ENCODE assay signal across 27 cellular contexts in the genomic region with DNA sequence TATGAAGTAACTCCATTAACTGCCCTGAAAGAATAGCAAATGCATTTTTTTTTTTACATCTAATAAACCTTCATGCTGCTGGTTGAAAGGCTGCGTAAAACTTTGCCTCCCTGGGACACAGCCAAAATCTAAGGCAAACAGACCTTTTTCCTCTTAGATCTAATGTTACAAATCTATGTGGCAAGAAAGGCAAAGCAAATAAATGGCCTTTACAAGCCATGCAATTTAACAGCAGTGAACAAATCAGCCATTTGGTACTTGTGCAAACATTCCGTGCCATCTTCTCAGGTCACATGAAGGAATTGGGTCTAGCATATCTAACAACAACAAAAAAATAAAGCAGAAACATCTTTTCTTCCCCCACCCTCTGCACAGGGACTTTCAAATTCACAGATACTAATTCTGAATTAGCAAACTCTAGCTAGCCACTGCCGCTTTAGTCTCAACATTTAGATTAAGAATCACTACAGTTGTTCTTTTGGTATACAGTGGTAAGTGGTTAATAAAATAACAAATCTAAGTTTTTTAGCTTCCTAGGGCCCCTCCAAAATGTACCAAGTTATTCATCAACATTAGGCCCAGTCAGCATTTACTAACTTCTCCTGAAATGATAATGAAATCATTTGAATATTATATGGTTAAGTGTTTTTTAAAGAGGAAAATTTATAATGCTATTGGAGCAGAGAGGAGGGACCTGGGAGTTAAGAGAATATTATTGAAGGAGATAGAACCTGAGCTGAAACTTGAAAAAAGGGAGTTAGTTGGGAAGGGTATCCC.
DNase-seq lines count a peak whose midpoint lies in the region; TF ChIP-seq lines count a peak whose summit lies in the region.
"Had no signal": no experiment of that assay in that cellular context is flagged by ENCODE, and none has a peak within 500 bp of the region (broad histone marks: within the 10 kb centered on the region; RNA-seq: fewer than 3 reads in every experiment).

No MANE protein-coding gene starts in this region.

- H3K4me3 Mint-ChIP-seq in nephron progenitor cell = no peak overlapping the region
- H3K4me3 Mint-ChIP-seq: activated CD8-positive, alpha-beta T cell treated with anti-CD3 and anti-CD28 coated beads for 36 hours; activated naive CD4-positive, alpha-beta T cell treated with anti-CD3 and anti-CD28 coated beads, Interleukin-2, amount 50 U/mL, for 24 hours; activated T-helper 17 cell treated with anti-CD3 and anti-CD28 coated beads, Interleukin-2, amount 50 U/mL, for 72 hours; CD4-positive, CD25-positive, alpha-beta regulatory T cell; dendritic cell treated with granulocyte-macrophage colony-stimulating factor and Interleukin-4, amounts not matched to agents 40 ng/mL and 50 ng/mL, for 4 days; endodermal cell had no signal

- H3K27me3 Mint-ChIP-seq in nephron progenitor cell (ENCODE audit: low read depth, poor library complexity) = no peaks in the 10 kb centered on the region
- H3K27me3 Mint-ChIP-seq: activated CD8-positive, alpha-beta T cell treated with anti-CD3 and anti-CD28 coated beads for 36 hours; activated T-helper 17 cell treated with anti-CD3 and anti-CD28 coated beads, Interleukin-2, amount 50 U/mL, for 72 hours; CD4-positive, CD25-positive, alpha-beta regulatory T cell; dendritic cell treated with granulocyte-macrophage colony-stimulating factor and Interleukin-4, amounts not matched to agents 40 ng/mL and 50 ng/mL, for 4 days had no signal

- H3K36me3 Mint-ChIP-seq in nephron progenitor cell (ENCODE audit: low read depth) = peaks cover 19% of the 10 kb centered on the region
- H3K36me3 Mint-ChIP-seq: activated naive CD4-positive, alpha-beta T cell treated with anti-CD3 and anti-CD28 coated beads, Interleukin-2, amount 50 U/mL, for 24 hours; CD4-positive, CD25-positive, alpha-beta regulatory T cell had no signal

- H3K27ac Mint-ChIP-seq in nephron progenitor cell = peak overlapping the region; percentile 37
- H3K27ac Mint-ChIP-seq: activated CD8-positive, alpha-beta T cell treated with anti-CD3 and anti-CD28 coated beads for 36 hours; activated naive CD4-positive, alpha-beta T cell treated with anti-CD3 and anti-CD28 coated beads, Interleukin-2, amount 50 U/mL, for 24 hours; activated T-helper 17 cell treated with anti-CD3 and anti-CD28 coated beads, Interleukin-2, amount 50 U/mL, for 72 hours; CD4-positive, CD25-positive, alpha-beta regulatory T cell; dendritic cell treated with granulocyte-macrophage colony-stimulating factor and Interleukin-4, amounts not matched to agents 40 ng/mL and 50 ng/mL, for 4 days; endodermal cell had no signal

- peak; percentile 26 for DNase-seq in NCI-H1105 treated with DMSO at 0.1 percent for 48 hours (lab: John Stamatoyannopoulos, UW)
- no peak for DNase-seq in NCI-H1105 (lab: John Stamatoyannopoulos, UW)
- DNase-seq in NCI-H2029 treated with DMSO at 0.1 percent for 48 hours (lab: John Stamatoyannopoulos, UW) = peak; percentile 18
- peak; percentile 4 for DNase-seq in SHP77 treated with DMSO at 0.1 percent for 48 hours (lab: John Stamatoyannopoulos, UW)
- DNase-seq in nephron progenitor cell = no peak
- no peak for DNase-seq in stimulated activated CD4-positive, alpha-beta T cell treated with anti-CD3 and anti-CD28 coated beads, Interleukin-4, amount 100 ng/mL, for 24 hours
- DNase-seq in activated CD4-positive, alpha-beta T cell treated with anti-CD3 and anti-CD28 coated beads for 4 hours = no peak
- no peak for DNase-seq in iPS-NIHi11 (ENCODE audit: low spot score)
- DNase-seq: 8988T; activated CD4-positive, alpha-beta T cell treated with anti-CD3 and anti-CD28 coated beads for 1 hour; activated CD8-positive, alpha-beta T cell treated with anti-CD3 and anti-CD28 coated beads for 36 hours; anterior cingulate cortex; CD4-positive, CD25-positive, alpha-beta regulatory T cell; endodermal cell; foreskin keratinocyte; heart right ventricle; left cardiac atrium; mesenchymal stem cell; NCI-H1048; NCI-H2171; NCI-H526 treated with DMSO at 0.1 percent for 48 hours; psoas muscle; stimulated activated naive CD4-positive, alpha-beta T cell treated with Interleukin-2 at 50 U/mL for 16 hours; T-helper 2 cell had no signal

- peaks cover 12% of the 10 kb centered on the region for H3K4me1 Mint-ChIP-seq in nephron progenitor cell
- H3K4me1 Mint-ChIP-seq: activated naive CD4-positive, alpha-beta T cell treated with anti-CD3 and anti-CD28 coated beads, Interleukin-2, amount 50 U/mL, for 24 hours; activated T-helper 17 cell treated with anti-CD3 and anti-CD28 coated beads, Interleukin-2, amount 50 U/mL, for 72 hours; CD4-positive, CD25-positive, alpha-beta regulatory T cell; endodermal cell had no signal

- H3K9me3 Mint-ChIP-seq in nephron progenitor cell = peaks cover 44% of the 10 kb centered on the region
- H3K9me3 Mint-ChIP-seq: activated CD8-positive, alpha-beta T cell treated with anti-CD3 and anti-CD28 coated beads for 36 hours; activated naive CD4-positive, alpha-beta T cell treated with anti-CD3 and anti-CD28 coated beads, Interleukin-2, amount 50 U/mL, for 24 hours had no signal

- TF ChIP-seq CTCF in nephron progenitor cell (IDR thresholded peaks at IDR 0.05) = no peak

Comparison
In these comparisons a context has a peak if more than half of its experiments do, and no peak if none do; other contexts are left out.
1. DNase-seq: peak in NCI-H1105 treated with DMSO at 0.1 percent for 48 hours (single experiment), NCI-H2029 treated with DMSO at 0.1 percent for 48 hours (single experiment) and SHP77 treated with DMSO at 0.1 percent for 48 hours (single experiment); none in NCI-H1105 (single experiment), nephron progenitor cell (single experiment), stimulated activated CD4-positive, alpha-beta T cell treated with anti-CD3 and anti-CD28 coated beads, Interleukin-4, amount 100 ng/mL, for 24 hours (single experiment), activated CD4-positive, alpha-beta T cell treated with anti-CD3 and anti-CD28 coated beads for 4 hours (0 of 2) and iPS-NIHi11 (single experiment).